Comparison of ENCODE assay signal across 2 cellular contexts in the genomic region with DNA sequence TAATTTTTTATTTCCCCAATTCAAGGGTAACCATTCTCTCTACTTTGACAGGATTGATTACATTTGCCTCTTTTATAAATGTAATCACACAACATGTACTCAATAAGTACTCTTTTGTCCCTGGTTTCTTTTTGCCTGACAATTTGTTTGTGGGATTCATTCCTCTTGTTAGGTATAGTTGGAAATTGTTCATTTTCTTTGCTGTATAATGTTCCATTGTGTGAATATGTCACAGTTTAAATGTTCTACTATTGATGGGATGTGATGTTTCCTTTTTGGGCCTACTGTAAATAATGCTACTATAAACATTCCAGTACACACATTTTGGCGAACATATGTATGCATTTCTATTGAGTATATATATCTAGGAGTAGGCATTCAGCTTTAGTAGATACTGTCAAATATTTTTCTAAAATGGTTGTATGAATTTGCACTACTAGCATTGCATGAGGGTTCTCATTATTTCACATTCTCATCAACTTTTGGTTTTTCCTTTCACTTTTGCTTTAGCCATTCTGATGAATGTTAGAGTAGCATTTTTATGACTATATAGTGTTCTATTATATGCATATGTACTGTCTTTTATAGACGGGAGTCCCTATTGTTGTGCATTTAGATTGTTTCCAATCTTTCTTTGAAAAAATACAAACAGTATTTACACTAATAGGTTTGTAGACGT.
TF ChIP-seq lines count a peak whose summit lies in the region.

No MANE protein-coding gene starts in this region.

TF ChIP-seq in GM12891, 5 proteins besides CTCF, POLR2A, EP300 and RAD21 (continued from another document):
- TF ChIP-seq SPI1 (IDR thresholded peaks at IDR 0.05; ENCODE audit: low read depth, low read length) = no peak
- no peak for TF ChIP-seq POLR2AphosphoS5 (IDR thresholded peaks at IDR 0.05; ENCODE audit: low read depth, low read length)
- no peak for TF ChIP-seq PAX5 (IDR thresholded peaks at IDR 0.05; ENCODE audit: insufficient read depth, low read length, severe bottlenecking)
- TF ChIP-seq POU2F2 (IDR thresholded peaks at IDR 0.05; ENCODE audit: low read depth, low read length) = no peak

TF ChIP-seq in K562, 482 proteins besides CTCF, POLR2A, EP300 and RAD21 (continued from another document):
- no peak for TF ChIP-seq SREBF1 (IDR thresholded peaks at IDR 0.05; ENCODE audit: borderline replicate concordance, low read depth, low read length)
TF ChIP-seq in K562: peak in this region for 1.
